Comparison of ENCODE assay signal across 17 cellular contexts in genomic region chr12:28622416-28622815, GRCh38.
DNase-seq lines count a peak whose midpoint lies in the region; ATAC-seq, FAIRE-seq and TF ChIP-seq lines count a peak whose summit lies in the region.
"Had no signal": no experiment of that assay in that cellular context is flagged by ENCODE, and none has a peak within 500 bp of the region (broad histone marks: within the 10 kb centered on the region; RNA-seq: fewer than 3 reads in every experiment).

No MANE protein-coding gene starts in this region.

- no peaks in the 10 kb centered on the region for H3K4me1 Mint-ChIP-seq in astrocyte (ENCODE audit: low read depth, unreplicated experiment)

- no peak overlapping the region for H3K4me3 ChIP-seq in A549
- no peak overlapping the region for H3K4me3 ChIP-seq in HFF-Myc (replicated peaks; ENCODE audit: low read depth, low read length)
- H3K4me3 ChIP-seq in astrocyte (ENCODE audit: insufficient read depth, low read depth, low read length) = no peak overlapping the region
- no peak overlapping the region for H3K4me3 ChIP-seq in foreskin fibroblast (ENCODE audit: low read depth in 1 of 2, low read length in 2 of 2)
- H3K4me3 ChIP-seq: suprapubic skin had no signal

- no peak overlapping the region for H3K27ac ChIP-seq in A549
- no peak overlapping the region for H3K27ac ChIP-seq in astrocyte (ENCODE audit: low read depth, low read length)
- H3K27ac ChIP-seq: suprapubic skin had no signal

- H3K27me3 ChIP-seq in astrocyte (ENCODE audit: insufficient read depth, low read length) = no peaks in the 10 kb centered on the region
- H3K27me3 ChIP-seq: suprapubic skin had no signal

- TF ChIP-seq POLR2A in A549 (IDR thresholded peaks at IDR 0.05; ENCODE audit: low read length) = no peak

- WGBS in A549 (ENCODE audit: missing lambda C conversion rate) = 48% methylated on average over 3 of the region's 3 CpGs

- POLR2A ChIA-PET in A549 (lab: Yijun Ruan, JAX) = no interaction called here

- no peak overlapping the region for H3K4me3 Mint-ChIP-seq in astrocyte (ENCODE audit: unreplicated experiment)
- H3K4me3 Mint-ChIP-seq: activated naive CD8-positive, alpha-beta T cell had no signal

- H2AFZ ChIP-seq in astrocyte (ENCODE audit: low read depth, low read length) = no peak overlapping the region

- H3K9me3 ChIP-seq in A549 = no peaks in the 10 kb centered on the region
- no peaks in the 10 kb centered on the region for H3K9me3 ChIP-seq in astrocyte (ENCODE audit: insufficient read depth, low read depth, low read length)
- H3K9me3 ChIP-seq: Caco-2, suprapubic skin had no signal

- H3K4me1 ChIP-seq in A549 (no peaks in the 10 kb centered on the region), astrocyte (ENCODE audit: insufficient read depth, low read length) (no peaks in the 10 kb centered on the region)
- H3K4me1 ChIP-seq: Caco-2, suprapubic skin had no signal

- no peaks in the 10 kb centered on the region for H3K79me2 ChIP-seq in astrocyte (ENCODE audit: insufficient read depth, low read length)

- H3K36me3 ChIP-seq in astrocyte (ENCODE audit: insufficient read depth, low read length) = no peaks in the 10 kb centered on the region
- H3K36me3 ChIP-seq: suprapubic skin had no signal

- no peak for TF ChIP-seq EP300 in A549 (IDR thresholded peaks at IDR 0.05)

- H3K4me2 ChIP-seq in A549 = no peak overlapping the region
- H3K4me2 ChIP-seq in astrocyte (ENCODE audit: low read length) = no peak overlapping the region

- H3K27me3 Mint-ChIP-seq in astrocyte (ENCODE audit: low read depth, unreplicated experiment) = no peaks in the 10 kb centered on the region

- no peak for TF ChIP-seq RAD21 in A549 (conservative IDR thresholded peaks at IDR 0.05 in 1 of 2, IDR thresholded peaks at IDR 0.05 in 1 of 2)

- CTCF ChIA-PET in A549 (lab: Yijun Ruan, JAX) = no interaction called here

- TF ChIP-seq CTCF in A549 (IDR thresholded peaks at IDR 0.05) (no peak), HFF-Myc (IDR thresholded peaks at IDR 0.05; ENCODE audit: low read depth, low read length, missing control alignments) (no peak), astrocyte (IDR thresholded peaks at IDR 0.05; ENCODE audit: insufficient read depth, low read depth, low read length) (no peak), foreskin fibroblast (IDR thresholded peaks at IDR 0.05; ENCODE audit: low read depth, low read length) (no peak)

- H3K36me3 Mint-ChIP-seq in astrocyte (ENCODE audit: low read depth, unreplicated experiment) = no peaks in the 10 kb centered on the region
- H3K36me3 Mint-ChIP-seq: activated naive CD8-positive, alpha-beta T cell had no signal

- H3K9me3 Mint-ChIP-seq in astrocyte (ENCODE audit: unreplicated experiment) = no peaks in the 10 kb centered on the region

- H3K9ac ChIP-seq in astrocyte (ENCODE audit: low read length) = no peak overlapping the region

- FAIRE-seq in A549 (lab: Jason Lieb, UNC) (no peak), astrocyte (lab: Jason Lieb, UNC) (peak; percentile 17)
- FAIRE-seq: A204.1 had no signal

- no peaks in the 10 kb centered on the region for H4K20me1 ChIP-seq in astrocyte (ENCODE audit: insufficient read depth, low read length)

- no peak for DNase-seq in A549 (ENCODE audit: low read depth in 1 of 2, low spot score in 1 of 2)
- peak; percentile 38 for DNase-seq in HFF-Myc (ENCODE audit: extremely low read depth, low read depth)
- DNase-seq in astrocyte (ENCODE audit: low read depth) = peak; percentile 64
- DNase-seq in foreskin fibroblast = peak; percentile 34 to 78
- no peak for DNase-seq in nucleus accumbens (lab: John Stamatoyannopoulos, UW)
- DNase-seq in HK-2 (ENCODE audit: unreplicated experiment) = no peak
- DNase-seq: activated CD4-positive, alpha-beta T cell treated with anti-CD3 and anti-CD28 coated beads for 4 hours; Caco-2; cerebellar nuclear complex; hypothalamus; stimulated activated CD4-positive, alpha-beta T cell treated with anti-CD3 and anti-CD28 coated beads, Interleukin-15, amount 100 ng/mL, for 24 hours; T1000 had no signal

- no peak for ATAC-seq in A549
- ATAC-seq in HG03354 (IDR thresholded peaks at IDR 0.05; ENCODE audit: poor library complexity, severe bottlenecking, unreplicated experiment) = no peak
- no peak for ATAC-seq in HG02981 (IDR thresholded peaks at IDR 0.05; ENCODE audit: unreplicated experiment)

- H3K27ac Mint-ChIP-seq in astrocyte (ENCODE audit: unreplicated experiment) = no peak overlapping the region
- H3K27ac Mint-ChIP-seq: activated naive CD8-positive, alpha-beta T cell had no signal

TF ChIP-seq in A549, 52 proteins besides CTCF, POLR2A, EP300 and RAD21:
- TF ChIP-seq ZC3H11A (IDR thresholded peaks at IDR 0.05) = no peak
- no peak for TF ChIP-seq BCL3 (IDR thresholded peaks at IDR 0.05)
- TF ChIP-seq FOSL2 (IDR thresholded peaks at IDR 0.05) = no peak
- peak; percentile 45; the same call in 1 of the 2 replicates for TF ChIP-seq FOSL2 (CRISPR knock-in tag; IDR thresholded peaks at IDR 0.05)
- no peak for TF ChIP-seq BHLHE40 (IDR thresholded peaks at IDR 0.05; ENCODE audit: low read depth, low read length)

Comparison
In these comparisons a context has a peak if more than half of its experiments do, and no peak if none do; other contexts are left out.
1. DNase-seq: peak in HFF-Myc (single experiment), astrocyte (single experiment) and foreskin fibroblast (2 of 2); none in A549 (0 of 2), nucleus accumbens (0 of 56) and HK-2 (single experiment).